16 cellular contexts compared by ENCODE assay signal in the genomic region with DNA sequence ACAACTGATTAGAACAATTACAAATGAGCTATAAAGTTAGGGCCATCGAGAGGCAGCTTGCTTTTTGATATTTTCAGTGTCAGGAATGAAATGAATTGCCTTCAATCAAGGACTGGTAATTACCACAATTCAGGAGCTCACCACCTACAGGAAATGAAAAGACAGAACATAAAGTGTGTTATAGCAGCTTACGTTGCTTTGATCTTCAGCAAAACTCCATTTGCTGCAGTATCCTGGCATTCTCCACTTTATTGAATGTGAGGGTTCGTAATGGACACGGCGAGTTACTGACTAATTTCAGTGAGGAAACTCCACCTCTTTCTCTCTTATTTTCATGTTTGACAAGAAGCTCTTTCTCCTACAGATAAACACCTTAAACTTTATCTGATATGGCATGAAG.
A peak's percentile ranks its signal among the peaks of the same experiment; 100 is the strongest.
DNase-seq lines count a peak whose midpoint lies in the region; ATAC-seq and TF ChIP-seq lines count a peak whose summit lies in the region.
"Had no signal": no experiment of that assay in that cellular context is flagged by ENCODE, and none has a peak within 500 bp of the region (broad histone marks: within the 10 kb centered on the region; RNA-seq: fewer than 3 reads in every experiment).

No MANE protein-coding gene starts in this region.

- H3K27me3 ChIP-seq in BLaER1 treated with 17β-estradiol and CSF1 and Interleukin-3, amounts not matched to agents 10 nM and 100 nM, result no peaks in the 10 kb centered on the region
- no peaks in the 10 kb centered on the region for H3K27me3 ChIP-seq in gastroesophageal sphincter
- H3K27me3 ChIP-seq: adrenal gland, cardiac muscle cell had no signal

- H3K9me3 ChIP-seq in BLaER1 treated with 17β-estradiol and CSF1 and Interleukin-3, amounts not matched to agents 10 nM and 100 nM (replicated peaks in 1 of 11), result peaks cover 0 to 5% (median 0%) of the 10 kb centered on the region in 11 experiments; a peak in 4 of 22 replicates
- H3K9me3 ChIP-seq in gastroesophageal sphincter, result no peaks in the 10 kb centered on the region
- H3K9me3 ChIP-seq: adrenal gland had no signal

- DNase-seq in G401 (ENCODE audit: low spot score) (peak; percentile 57), RPMI7951 (ENCODE audit: low read depth) (peak; percentile 37), NCI-H1436 (lab: John Stamatoyannopoulos, UW) (no peak), GM10248 (ENCODE audit: extremely low spot score) (no peak)
- DNase-seq in effector CD4-positive, alpha-beta T cell, result no peak
- DNase-seq: adrenal gland; NCI-H1694; NCI-H345; SHP77; stimulated activated CD4-positive, alpha-beta T cell treated with anti-CD3 and anti-CD28 coated beads, Interleukin-12 subunit alpha, Interleukin-12 subunit beta, amount 100 ng/mL, for 4 hours; stimulated activated naive B cell treated with anti-CD40 and anti-IgM and Interleukin-4, amounts not matched to agents 10 μg/mL and 1 μg/mL and 100 μg/mL, for 72 hours had no signal

- H3K4me3 ChIP-seq in BLaER1 treated with 17β-estradiol and CSF1 and Interleukin-3, amounts not matched to agents 10 nM and 100 nM, result no peak overlapping the region
- no peak overlapping the region for H3K4me3 ChIP-seq in gastroesophageal sphincter
- H3K4me3 ChIP-seq: adrenal gland, cardiac muscle cell had no signal

- CTCF ChIA-PET in GM10248 (lab: Yijun Ruan, JAX), result interaction anchor here (0.8 to 1.3 kb wide), 2 partner anchors 15 to 22 kb away, joined by 3 to 4 read pairs; no protein-coding TSS in a partner anchor

- peaks cover 0 to 8% (median 5%) of the 10 kb centered on the region in 10 experiments; a peak in 9 of 20 replicates for H3K4me1 ChIP-seq in BLaER1 treated with 17β-estradiol and CSF1 and Interleukin-3, amounts not matched to agents 10 nM and 100 nM
- H3K4me1 ChIP-seq in gastroesophageal sphincter, result peaks cover 0 to 5% (median 2%) of the 10 kb centered on the region in 3 donors
- H3K4me1 ChIP-seq: adrenal gland had no signal

- POLR2A ChIA-PET in GM10248 (lab: Yijun Ruan, JAX), result no interaction called here

- H4K20me1 ChIP-seq in BLaER1 treated with 17β-estradiol and CSF1 and Interleukin-3, amounts not matched to agents 10 nM and 100 nM, result no peaks in the 10 kb centered on the region

- ATAC-seq in gastroesophageal sphincter, result no peak
- ATAC-seq in GM18868 (IDR thresholded peaks at IDR 0.05; ENCODE audit: unreplicated experiment), result no peak
- ATAC-seq: stimulated activated naive B cell treated with anti-CD40 and anti-IgM and Interleukin-4, amounts not matched to agents 10 μg/mL and 1 μg/mL and 100 μg/mL, for 72 hours had no signal

- H3K4me2 ChIP-seq in BLaER1 treated with 17β-estradiol and CSF1 and Interleukin-3, amounts not matched to agents 10 nM and 100 nM, result peak overlapping the region in 7 of 11 experiments; percentile 0 to 34 (median 11); a peak in 7 of 22 replicates

- TF ChIP-seq EP300 in gastroesophageal sphincter (IDR thresholded peaks at IDR 0.05), result no peak

- no peaks in the 10 kb centered on the region for H3K36me3 ChIP-seq in BLaER1 treated with 17β-estradiol and CSF1 and Interleukin-3, amounts not matched to agents 10 nM and 100 nM
- H3K36me3 ChIP-seq in gastroesophageal sphincter, result no peaks in the 10 kb centered on the region
- H3K36me3 ChIP-seq: adrenal gland, cardiac muscle cell had no signal

- TF ChIP-seq CTCF in gastroesophageal sphincter (IDR thresholded peaks at IDR 0.05), result no peak
- no peak for TF ChIP-seq CTCF in GM10248 (IDR thresholded peaks at IDR 0.05; ENCODE audit: control extremely low read depth, extremely low read depth, low read depth, missing control alignments)

- H3K27ac ChIP-seq in BLaER1 treated with 17β-estradiol and CSF1 and Interleukin-3, amounts not matched to agents 10 nM and 100 nM, result no peak overlapping the region
- H3K27ac ChIP-seq in gastroesophageal sphincter, result peak overlapping the region; percentile 12 to 47 (median 28)
- H3K27ac ChIP-seq: adrenal gland, C4-2B, cardiac muscle cell had no signal

- WGBS in gastroesophageal sphincter (ENCODE audit: low coverage in 1 of 2), 2 donors, result 46 to 50% methylated on average over 4 to 5 of the region's 5 CpGs

- no peak overlapping the region for H3K9ac ChIP-seq in BLaER1 treated with 17β-estradiol and CSF1 and Interleukin-3, amounts not matched to agents 10 nM and 100 nM

- TF ChIP-seq POLR2A in gastroesophageal sphincter (IDR thresholded peaks at IDR 0.05), result no peak

- in situ Hi-C loops in G401 (cut with HindIII; ENCODE audit: low sequenced_read_pairs), result no loop called here

Comparison
In these comparisons a context has a peak if more than half of its experiments do, and no peak if none do; other contexts are left out.
1. H3K27ac ChIP-seq: peak in gastroesophageal sphincter (4 of 4); none in BLaER1 treated with 17β-estradiol and CSF1 and Interleukin-3, amounts not matched to agents 10 nM and 100 nM (0 of 11).
2. DNase-seq: peak in G401 (single experiment) and RPMI7951 (single experiment); none in NCI-H1436 (single experiment), effector CD4-positive, alpha-beta T cell (single experiment) and GM10248 (single experiment).